ENCODE assay signal across 10 cellular contexts in genomic region chr21:43188712-43189151, GRCh38. TPM values are rescaled to one million over a fixed set of nuclear protein-coding genes. Genes with fewer than 3 reads are reported as not detected.
DNase-seq lines count a peak whose midpoint lies in the region; ATAC-seq lines count a peak whose summit lies in the region.
"Had no signal": no experiment of that assay in that cellular context is flagged by ENCODE, and none has a peak within 500 bp of the region (broad histone marks: within the 10 kb centered on the region; RNA-seq: fewer than 3 reads in every experiment).

No MANE protein-coding gene starts in this region.

- peaks cover 21% of the 10 kb centered on the region for H3K4me1 Mint-ChIP-seq in activated naive CD8-positive, alpha-beta T cell treated with anti-CD3 and anti-CD28 coated beads, Interleukin-2, amount 10 ng/mL, durations not matched to agents 7 days and 5 days
- H3K4me1 Mint-ChIP-seq in activated naive CD8-positive, alpha-beta T cell treated with anti-CD3 and anti-CD28 coated beads, Interleukin-2, amount 50 U/mL, for 24 hours, result peaks cover 7% of the 10 kb centered on the region
- peaks cover 11% of the 10 kb centered on the region for H3K4me1 Mint-ChIP-seq in activated CD4-positive, alpha-beta T cell treated with anti-CD3 and anti-CD28 coated beads, Interleukin-2, amount 10 ng/mL, durations not matched to agents 7 days and 5 days

- no peaks in the 10 kb centered on the region for H3K36me3 Mint-ChIP-seq in activated naive CD8-positive, alpha-beta T cell treated with anti-CD3 and anti-CD28 coated beads, Interleukin-2, amount 10 ng/mL, durations not matched to agents 7 days and 5 days
- H3K36me3 Mint-ChIP-seq in activated naive CD8-positive, alpha-beta T cell treated with anti-CD3 and anti-CD28 coated beads, Interleukin-2, amount 50 U/mL, for 24 hours (ENCODE audit: low read depth), result no peaks in the 10 kb centered on the region
- no peaks in the 10 kb centered on the region for H3K36me3 Mint-ChIP-seq in activated CD4-positive, alpha-beta T cell treated with anti-CD3 and anti-CD28 coated beads, Interleukin-2, amount 10 ng/mL, durations not matched to agents 7 days and 5 days (ENCODE audit: low read depth)

- CTCF ChIA-PET in activated CD4-positive, alpha-beta T cell treated with anti-CD3 and anti-CD28 coated beads, Interleukin-2, amount 10 ng/mL, durations not matched to agents 7 days and 5 days (lab: Charles Lee), result no interaction called here

- H3K27me3 Mint-ChIP-seq in activated naive CD8-positive, alpha-beta T cell treated with anti-CD3 and anti-CD28 coated beads, Interleukin-2, amount 10 ng/mL, durations not matched to agents 7 days and 5 days, result peaks cover 8% of the 10 kb centered on the region
- H3K27me3 Mint-ChIP-seq in activated naive CD8-positive, alpha-beta T cell treated with anti-CD3 and anti-CD28 coated beads, Interleukin-2, amount 50 U/mL, for 24 hours, result peaks cover 2% of the 10 kb centered on the region
- no peaks in the 10 kb centered on the region for H3K27me3 Mint-ChIP-seq in activated CD4-positive, alpha-beta T cell treated with anti-CD3 and anti-CD28 coated beads, Interleukin-2, amount 10 ng/mL, durations not matched to agents 7 days and 5 days

- H3K4me3 Mint-ChIP-seq in activated naive CD8-positive, alpha-beta T cell treated with anti-CD3 and anti-CD28 coated beads, Interleukin-2, amount 10 ng/mL, durations not matched to agents 7 days and 5 days, result no peak overlapping the region
- no peak overlapping the region for H3K4me3 Mint-ChIP-seq in activated naive CD8-positive, alpha-beta T cell treated with anti-CD3 and anti-CD28 coated beads, Interleukin-2, amount 50 U/mL, for 24 hours
- no peak overlapping the region for H3K4me3 Mint-ChIP-seq in activated CD4-positive, alpha-beta T cell treated with anti-CD3 and anti-CD28 coated beads, Interleukin-2, amount 10 ng/mL, durations not matched to agents 7 days and 5 days

- peaks cover 2% of the 10 kb centered on the region for H3K9me3 Mint-ChIP-seq in activated naive CD8-positive, alpha-beta T cell treated with anti-CD3 and anti-CD28 coated beads, Interleukin-2, amount 10 ng/mL, durations not matched to agents 7 days and 5 days
- H3K9me3 Mint-ChIP-seq in activated naive CD8-positive, alpha-beta T cell treated with anti-CD3 and anti-CD28 coated beads, Interleukin-2, amount 50 U/mL, for 24 hours, result no peaks in the 10 kb centered on the region
- peaks cover 2% of the 10 kb centered on the region for H3K9me3 Mint-ChIP-seq in activated CD4-positive, alpha-beta T cell treated with anti-CD3 and anti-CD28 coated beads, Interleukin-2, amount 10 ng/mL, durations not matched to agents 7 days and 5 days

- POLR2A ChIA-PET in activated naive CD8-positive, alpha-beta T cell treated with anti-CD3 and anti-CD28 coated beads, Interleukin-2, amount 10 ng/mL, durations not matched to agents 7 days and 5 days (lab: Charles Lee), result no interaction called here
- POLR2A ChIA-PET in activated CD4-positive, alpha-beta T cell treated with anti-CD3 and anti-CD28 coated beads, Interleukin-2, amount 10 ng/mL, durations not matched to agents 7 days and 5 days (lab: Charles Lee), result no interaction called here

- peak; percentile 14 for DNase-seq in activated naive CD8-positive, alpha-beta T cell treated with anti-CD3 and anti-CD28 coated beads, Interleukin-2, amount 10 ng/mL, durations not matched to agents 7 days and 5 days
- DNase-seq in activated naive CD8-positive, alpha-beta T cell treated with anti-CD3 and anti-CD28 coated beads, Interleukin-2, amount 50 U/mL, for 24 hours, result no peak
- DNase-seq in cerebellum (ENCODE audit: low spot score) (peak; percentile 81), middle frontal gyrus (ENCODE audit: extremely low spot score, low spot score) (peak; percentile 49), 8988T (no peak)
- no peak for DNase-seq in activated CD4-positive, alpha-beta T cell treated with anti-CD3 and anti-CD28 coated beads, Interleukin-2, amount 10 ng/mL, durations not matched to agents 7 days and 5 days
- no peak for DNase-seq in activated naive CD4-positive, alpha-beta T cell treated with Interleukin-2 at 50 U/mL for 16 hours
- DNase-seq: activated naive CD4-positive, alpha-beta T cell treated with anti-CD3 and anti-CD28 coated beads, Interleukin-2, amount 50 U/mL, for 16 hours; kidney glomerular epithelial cell had no signal

- no peak for ATAC-seq in activated naive CD8-positive, alpha-beta T cell treated with anti-CD3 and anti-CD28 coated beads, Interleukin-2, amount 10 ng/mL, durations not matched to agents 7 days and 5 days (ENCODE audit: low read depth)
- ATAC-seq in activated naive CD8-positive, alpha-beta T cell treated with anti-CD3 and anti-CD28 coated beads, Interleukin-2, amount 50 U/mL, for 24 hours, result no peak
- no peak for ATAC-seq in GM18909 (IDR thresholded peaks at IDR 0.05; ENCODE audit: poor library complexity, unreplicated experiment)

- no peak overlapping the region for H3K27ac Mint-ChIP-seq in activated naive CD8-positive, alpha-beta T cell treated with anti-CD3 and anti-CD28 coated beads, Interleukin-2, amount 10 ng/mL, durations not matched to agents 7 days and 5 days
- H3K27ac Mint-ChIP-seq in activated naive CD8-positive, alpha-beta T cell treated with anti-CD3 and anti-CD28 coated beads, Interleukin-2, amount 50 U/mL, for 24 hours, result no peak overlapping the region
- H3K27ac Mint-ChIP-seq in activated CD4-positive, alpha-beta T cell treated with anti-CD3 and anti-CD28 coated beads, Interleukin-2, amount 10 ng/mL, durations not matched to agents 7 days and 5 days, result no peak overlapping the region

RNA-seq across cellular contexts. Expression of gene CRYAA, which starts 19.9 kb away (rescaled TPM):
- not detected for total RNA-seq in activated naive CD8-positive, alpha-beta T cell treated with anti-CD3 and anti-CD28 coated beads, Interleukin-2, amount 10 ng/mL, durations not matched to agents 7 days and 5 days
- total RNA-seq in cerebellum, result not detected
- not detected for total RNA-seq in activated CD4-positive, alpha-beta T cell treated with anti-CD3 and anti-CD28 coated beads, Interleukin-2, amount 10 ng/mL, durations not matched to agents 7 days and 5 days

Comparison
In these comparisons a context has a peak if more than half of its experiments do, and no peak if none do; other contexts are left out.
1. DNase-seq: peak in activated naive CD8-positive, alpha-beta T cell treated with anti-CD3 and anti-CD28 coated beads, Interleukin-2, amount 10 ng/mL, durations not matched to agents 7 days and 5 days (single experiment), cerebellum (single experiment) and middle frontal gyrus (single experiment); none in activated naive CD8-positive, alpha-beta T cell treated with anti-CD3 and anti-CD28 coated beads, Interleukin-2, amount 50 U/mL, for 24 hours (single experiment), 8988T (single experiment), activated CD4-positive, alpha-beta T cell treated with anti-CD3 and anti-CD28 coated beads, Interleukin-2, amount 10 ng/mL, durations not matched to agents 7 days and 5 days (single experiment) and activated naive CD4-positive, alpha-beta T cell treated with Interleukin-2 at 50 U/mL for 16 hours (single experiment).